ENCODE assay signal across 22 cellular contexts in the genomic region with DNA sequence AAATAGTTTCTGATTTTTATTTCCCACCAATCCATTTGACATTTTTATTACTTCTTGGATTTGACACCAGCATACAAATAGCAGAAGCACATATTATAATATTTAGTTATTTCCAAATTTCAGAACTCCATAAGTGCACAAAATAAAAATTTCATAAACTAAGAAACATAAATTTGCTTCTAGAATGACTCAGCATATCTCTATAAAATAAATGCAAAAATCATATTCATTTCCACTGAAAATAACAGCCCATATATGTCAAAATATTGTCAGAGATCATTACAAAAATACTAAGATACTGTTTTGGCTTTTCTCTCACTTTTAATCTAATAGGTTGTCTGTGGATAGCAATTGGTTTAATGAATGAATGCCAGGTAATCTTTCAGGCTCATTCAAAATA.
DNase-seq lines count a peak whose midpoint lies in the region; ATAC-seq, FAIRE-seq and TF ChIP-seq lines count a peak whose summit lies in the region.
"Had no signal": no experiment of that assay in that cellular context is flagged by ENCODE, and none has a peak within 500 bp of the region (broad histone marks: within the 10 kb centered on the region; RNA-seq: fewer than 3 reads in every experiment).

No MANE protein-coding gene starts in this region.

- H2BK20ac ChIP-seq in IMR-90 (ENCODE audit: low read depth, low read length), result no peak overlapping the region

- CTCF ChIA-PET in A549 (lab: Yijun Ruan, JAX), result no interaction called here
- CTCF ChIA-PET in IMR-90 (lab: Yijun Ruan, JAX), result no interaction called here

- H3K36me3 ChIP-seq in IMR-90 (ENCODE audit: control insufficient read depth, insufficient read depth, low read length) (no peaks in the 10 kb centered on the region), small intestine (ENCODE audit: control insufficient read depth in 2 of 2, insufficient read depth in 2 of 2, low read length in 2 of 2) (no peaks in the 10 kb centered on the region)
- H3K36me3 ChIP-seq: BLaER1 treated with 17β-estradiol and CSF1 and Interleukin-3, amounts not matched to agents 10 nM and 100 nM had no signal

- POLR2A ChIA-PET in A549 (lab: Yijun Ruan, JAX) (no interaction called here), IMR-90 (lab: Charles Lee; ENCODE audit: unreplicated experiment) (no interaction called here)

- H3K79me1 ChIP-seq in IMR-90 (ENCODE audit: low read depth in 1 of 2, low read length in 2 of 2), result no peaks in the 10 kb centered on the region

- H3K27me3 ChIP-seq in IMR-90 (ENCODE audit: control insufficient read depth, insufficient read depth, low read length) (no peaks in the 10 kb centered on the region), small intestine (ENCODE audit: control insufficient read depth in 2 of 2, insufficient read depth in 2 of 2, low read length in 2 of 2) (peaks cover 0 to 2% of the 10 kb centered on the region in 2 donors)

- H4K20me1 ChIP-seq in IMR-90 (ENCODE audit: insufficient read depth, low read length), result no peaks in the 10 kb centered on the region
- H4K20me1 ChIP-seq: BLaER1 treated with 17β-estradiol and CSF1 and Interleukin-3, amounts not matched to agents 10 nM and 100 nM had no signal

- no peak overlapping the region for H2AK5ac ChIP-seq in IMR-90 (ENCODE audit: low read depth, low read length)

- no peak overlapping the region for H2AFZ ChIP-seq in IMR-90 (replicated peaks; ENCODE audit: low read length, poor library complexity)

- no peak overlapping the region for H3K56ac ChIP-seq in IMR-90 (ENCODE audit: extremely low read depth, insufficient read depth, low read length)

- no peak overlapping the region for H3K9ac ChIP-seq in IMR-90 (ENCODE audit: low read depth, low read length)
- H3K9ac ChIP-seq: BLaER1 treated with 17β-estradiol and CSF1 and Interleukin-3, amounts not matched to agents 10 nM and 100 nM had no signal

- no peak overlapping the region for H4K5ac ChIP-seq in IMR-90 (ENCODE audit: low read depth, low read length)

- ATAC-seq in A549, result no peak
- ATAC-seq in IMR-90 (ENCODE audit: low read depth), result no peak
- ATAC-seq in GM21526 (IDR thresholded peaks at IDR 0.05; ENCODE audit: low FRiP score, unreplicated experiment), result no peak
- ATAC-seq: CD8-positive, alpha-beta T cell; GM12878 had no signal

- no peak overlapping the region for H3K23ac ChIP-seq in IMR-90 (ENCODE audit: low read depth, low read length)

- no peak overlapping the region for H4K8ac ChIP-seq in IMR-90 (ENCODE audit: low read depth in 2 of 2, low read length in 2 of 2)

- H3K18ac ChIP-seq in IMR-90 (ENCODE audit: low read depth, low read length), result no peak overlapping the region

- no peak overlapping the region for H2BK15ac ChIP-seq in IMR-90 (ENCODE audit: low read depth, low read length)

- H3K9me3 ChIP-seq in A549 (no peaks in the 10 kb centered on the region), IMR-90 (ENCODE audit: control insufficient read depth, insufficient read depth, low read length) (no peaks in the 10 kb centered on the region; the same call in 1 of the 2 replicates), small intestine (ENCODE audit: control insufficient read depth, low read depth) (no peaks in the 10 kb centered on the region)
- H3K9me3 ChIP-seq: Caco-2 had no signal

- no peak overlapping the region for H2AK9ac ChIP-seq in IMR-90 (replicated peaks; ENCODE audit: low read depth, low read length, poor library complexity)

- in situ Hi-C loops in IMR-90 (cut with MboI; ENCODE audit: low sequenced_read_pairs), result no loop called here

- TF ChIP-seq POLR2A in A549 (IDR thresholded peaks at IDR 0.05; ENCODE audit: low read length) (no peak), IMR-90 (IDR thresholded peaks at IDR 0.05; ENCODE audit: low read depth, low read length) (no peak)

- H4K91ac ChIP-seq in IMR-90 (ENCODE audit: insufficient read depth, low read depth, low read length), result no peak overlapping the region

- H3K4ac ChIP-seq in IMR-90 (ENCODE audit: low read depth, low read length), result no peak overlapping the region

- intact Hi-C loops in IMR-90 (cut with micrococcal nuclease), result no loop called here

- H3K4me2 ChIP-seq in A549, result no peak overlapping the region
- no peak overlapping the region for H3K4me2 ChIP-seq in IMR-90 (ENCODE audit: low read depth, low read length)
- H3K4me2 ChIP-seq: BLaER1 treated with 17β-estradiol and CSF1 and Interleukin-3, amounts not matched to agents 10 nM and 100 nM had no signal

- no peak overlapping the region for H3K14ac ChIP-seq in IMR-90 (replicated peaks; ENCODE audit: low read depth, low read length)

- no peak overlapping the region for H2BK120ac ChIP-seq in IMR-90 (ENCODE audit: low read depth, low read length)

- H3K4me1 ChIP-seq in A549 (no peaks in the 10 kb centered on the region), IMR-90 (ENCODE audit: control insufficient read depth, insufficient read depth, low read length) (no peaks in the 10 kb centered on the region), small intestine (ENCODE audit: control insufficient read depth in 2 of 2, insufficient read depth in 1 of 2, low read depth in 1 of 2, low read length in 1 of 2) (no peaks in the 10 kb centered on the region)
- H3K4me1 ChIP-seq: BLaER1 treated with 17β-estradiol and CSF1 and Interleukin-3, amounts not matched to agents 10 nM and 100 nM; Caco-2 had no signal

- FAIRE-seq in A549 (lab: Jason Lieb, UNC) (no peak), small intestine (lab: Jason Lieb, UNC) (peak; percentile 41)
- FAIRE-seq: A204.1, D721Med, GM12878, GM12892, GM18507 had no signal

- no TSS peak for BruUV-seq in IMR-90 (replicated peaks; lab: Mats Ljungman, UMichigan)

- dilution Hi-C loops in IMR-90 (cut with HindIII; ENCODE audit: low sequenced_read_pairs, unreplicated experiment), result no loop called here

- TF ChIP-seq RAD21 in A549 (conservative IDR thresholded peaks at IDR 0.05 in 1 of 2, IDR thresholded peaks at IDR 0.05 in 1 of 2) (no peak), IMR-90 (IDR thresholded peaks at IDR 0.05; ENCODE audit: low read length) (no peak)

- no peak overlapping the region for H2BK5ac ChIP-seq in IMR-90 (ENCODE audit: low read depth, low read length, poor library complexity, severe bottlenecking)

- H3K27ac ChIP-seq in A549 (no peak overlapping the region), IMR-90 (ENCODE audit: insufficient read depth, low read length) (no peak overlapping the region), small intestine (ENCODE audit: low read depth in 1 of 2, low read length in 1 of 2) (no peak overlapping the region)
- H3K27ac ChIP-seq: BLaER1 treated with 17β-estradiol and CSF1 and Interleukin-3, amounts not matched to agents 10 nM and 100 nM; C4-2B had no signal

- TF ChIP-seq EP300 in A549 (IDR thresholded peaks at IDR 0.05), result no peak

- no peak for TF ChIP-seq CTCF in A549 (IDR thresholded peaks at IDR 0.05)
- no peak for TF ChIP-seq CTCF in IMR-90 (conservative IDR thresholded peaks at IDR 0.05; ENCODE audit: low read depth, low read length)

- DNase-seq in A549 (ENCODE audit: low read depth in 1 of 2, low spot score in 1 of 2) (no peak), IMR-90 (no peak), small intestine (no peak), H4 (ENCODE audit: low spot score) (no peak)
- DNase-seq: 8988T; AML-193; Caco-2; Calu3; CD4-positive, alpha-beta T cell; CD8-positive, alpha-beta T cell; DMS79; DND-41; EL; GDM1 had no signal

- no peaks in the 10 kb centered on the region for H3K9me1 ChIP-seq in IMR-90 (ENCODE audit: insufficient read depth, low read length)

- H3K4me3 ChIP-seq in A549, result no peak overlapping the region
- H3K4me3 ChIP-seq in IMR-90 (ENCODE audit: insufficient read depth, low read depth, low read length), result no peak overlapping the region
- no peak overlapping the region for H3K4me3 ChIP-seq in small intestine (ENCODE audit: low read depth in 1 of 2, low read length in 2 of 2)
- H3K4me3 ChIP-seq: BLaER1 treated with 17β-estradiol and CSF1 and Interleukin-3, amounts not matched to agents 10 nM and 100 nM; GM12878 had no signal

TF ChIP-seq in A549, 52 proteins besides CTCF, POLR2A, EP300 and RAD21:
- peak; percentile 52 for TF ChIP-seq MAFK (IDR thresholded peaks at IDR 0.05; ENCODE audit: partially characterized antibody)
- TF ChIP-seq NFE2L2 (conservative IDR thresholded peaks at IDR 0.05; ENCODE audit: low read length), result 0 out of 2 replicates have a peak, but pooled peaks have one; percentile 9
- TF ChIP-seq FOSL2 (IDR thresholded peaks at IDR 0.05), result no peak
- no peak for TF ChIP-seq FOSL2 (CRISPR knock-in tag; IDR thresholded peaks at IDR 0.05)
TF ChIP-seq in A549: peak in this region for 2.

TF ChIP-seq in IMR-90, 13 proteins besides CTCF, POLR2A, EP300 and RAD21:
- TF ChIP-seq MXI1 (IDR thresholded peaks at IDR 0.05; ENCODE audit: borderline replicate concordance, low read depth, low read length), result no peak
- TF ChIP-seq MAFK (IDR thresholded peaks at IDR 0.05; ENCODE audit: low read depth, low read length), result no peak
- no peak for TF ChIP-seq MAZ (IDR thresholded peaks at IDR 0.05; ENCODE audit: borderline replicate concordance, low read depth, low read length)
- TF ChIP-seq NFE2L2 (IDR thresholded peaks at IDR 0.05; ENCODE audit: low read depth, low read length), result peak; percentile 82
- TF ChIP-seq FOS (IDR thresholded peaks at IDR 0.05; ENCODE audit: low read depth, low read length), result no peak
- TF ChIP-seq RFX5 (IDR thresholded peaks at IDR 0.05; ENCODE audit: low read depth, low read length), result no peak
- no peak for TF ChIP-seq RCOR1 (IDR thresholded peaks at IDR 0.05; ENCODE audit: insufficient replicate concordance, low read length)
TF ChIP-seq in IMR-90: peak in this region for 1.
